Comparison of ENCODE assay signal across 9 cellular contexts in genomic region chr17:57459286-57459915, GRCh38.
A peak's percentile ranks its signal among the peaks of the same experiment; 100 is the strongest.
DNase-seq lines count a peak whose midpoint lies in the region; ATAC-seq and TF ChIP-seq lines count a peak whose summit lies in the region.
"Had no signal": no experiment of that assay in that cellular context is flagged by ENCODE, and none has a peak within 500 bp of the region (broad histone marks: within the 10 kb centered on the region; RNA-seq: fewer than 3 reads in every experiment).

No MANE protein-coding gene starts in this region.

- peaks cover 82% of the 10 kb centered on the region for H3K4me1 Mint-ChIP-seq in activated naive CD8-positive, alpha-beta T cell treated with anti-CD3 and anti-CD28 coated beads, Interleukin-2, amount 50 U/mL, for 24 hours
- H3K4me1 Mint-ChIP-seq in neural progenitor cell, result peaks cover 73% of the 10 kb centered on the region
- peaks cover 63 to 82% (median 79%) of the 10 kb centered on the region in 3 donors for H3K4me1 Mint-ChIP-seq in CD8-positive, alpha-beta memory T cell

- peaks cover 70% of the 10 kb centered on the region for H3K79me2 ChIP-seq in neural progenitor cell (ENCODE audit: low read depth)

- no peak overlapping the region for H3K4me3 Mint-ChIP-seq in activated naive CD8-positive, alpha-beta T cell treated with anti-CD3 and anti-CD28 coated beads, Interleukin-2, amount 50 U/mL, for 24 hours
- no peak overlapping the region for H3K4me3 Mint-ChIP-seq in neural progenitor cell
- peak overlapping the region in 2 of 7 donors; percentile 31 to 32 for H3K4me3 Mint-ChIP-seq in CD8-positive, alpha-beta memory T cell

- CTCF ChIA-PET in CD8-positive, alpha-beta memory T cell (lab: Charles Lee), result interaction anchor here (1.5 kb wide), 1 partner anchor 288 kb away, joined by 3 read pairs; no protein-coding TSS in a partner anchor

- 77% methylated on average over 11 to 12 of the region's 12 CpGs for WGBS in esophagus squamous epithelium, 2 donors

- POLR2A ChIA-PET in CD8-positive, alpha-beta memory T cell (lab: Charles Lee), result no interaction called here

- H3K4me2 ChIP-seq in neural progenitor cell, result no peak overlapping the region

- no peak overlapping the region for H3K9ac ChIP-seq in neural progenitor cell

- H3K4me3 ChIP-seq in neural progenitor cell, result no peak overlapping the region
- no peak overlapping the region for H3K4me3 ChIP-seq in esophagus squamous epithelium
- no peak overlapping the region for H3K4me3 ChIP-seq in CD8-positive, alpha-beta memory T cell (ENCODE audit: low read length)

- H3K27ac Mint-ChIP-seq in activated naive CD8-positive, alpha-beta T cell treated with anti-CD3 and anti-CD28 coated beads, Interleukin-2, amount 50 U/mL, for 24 hours, result peak overlapping the region; percentile 80
- H3K27ac Mint-ChIP-seq in neural progenitor cell, result peak overlapping the region; percentile 83
- H3K27ac Mint-ChIP-seq in CD8-positive, alpha-beta memory T cell, result peak overlapping the region in 4 of 8 donors; percentile 47 to 80 (median 77)

- TF ChIP-seq CTCF in neural progenitor cell (IDR thresholded peaks at IDR 0.05), result no peak
- TF ChIP-seq CTCF in esophagus squamous epithelium (IDR thresholded peaks at IDR 0.05), result no peak

- H3K4me1 ChIP-seq in neural progenitor cell (peaks cover 27% of the 10 kb centered on the region), esophagus squamous epithelium (peaks cover 0 to 7% (median 6%) of the 10 kb centered on the region in 3 donors)
- peaks cover 26% of the 10 kb centered on the region for H3K4me1 ChIP-seq in CD8-positive, alpha-beta memory T cell (ENCODE audit: insufficient read depth, low read length)

- H3K36me3 Mint-ChIP-seq in activated naive CD8-positive, alpha-beta T cell treated with anti-CD3 and anti-CD28 coated beads, Interleukin-2, amount 50 U/mL, for 24 hours (ENCODE audit: low read depth), result peaks cover 5% of the 10 kb centered on the region
- peaks cover 32% of the 10 kb centered on the region for H3K36me3 Mint-ChIP-seq in neural progenitor cell
- H3K36me3 Mint-ChIP-seq in CD8-positive, alpha-beta memory T cell, result peaks cover 0 to 4% (median 0%) of the 10 kb centered on the region in 3 donors

- no peak overlapping the region for H3K27ac ChIP-seq in neural progenitor cell
- H3K27ac ChIP-seq in esophagus squamous epithelium, result no peak overlapping the region
- no peak overlapping the region for H3K27ac ChIP-seq in CD8-positive, alpha-beta memory T cell (ENCODE audit: low read depth, low read length)

- no peaks in the 10 kb centered on the region for H3K36me3 ChIP-seq in neural progenitor cell
- H3K36me3 ChIP-seq in esophagus squamous epithelium, result peaks cover 0 to 10% (median 0%) of the 10 kb centered on the region in 3 donors
- no peaks in the 10 kb centered on the region for H3K36me3 ChIP-seq in CD8-positive, alpha-beta memory T cell (ENCODE audit: insufficient read depth, low read length)

- no peaks in the 10 kb centered on the region for H3K27me3 Mint-ChIP-seq in activated naive CD8-positive, alpha-beta T cell treated with anti-CD3 and anti-CD28 coated beads, Interleukin-2, amount 50 U/mL, for 24 hours
- H3K27me3 Mint-ChIP-seq in neural progenitor cell (ENCODE audit: insufficient read depth, low read depth), result peaks cover 11% of the 10 kb centered on the region
- no peaks in the 10 kb centered on the region for H3K27me3 Mint-ChIP-seq in CD8-positive, alpha-beta memory T cell

- peaks cover 2% of the 10 kb centered on the region for H3F3A ChIP-seq in neural progenitor cell (ENCODE audit: low read depth)

- H4K20me1 ChIP-seq in neural progenitor cell (ENCODE audit: low read depth), result peaks cover 39% of the 10 kb centered on the region

- H3K9me3 Mint-ChIP-seq in activated naive CD8-positive, alpha-beta T cell treated with anti-CD3 and anti-CD28 coated beads, Interleukin-2, amount 50 U/mL, for 24 hours, result no peaks in the 10 kb centered on the region
- no peaks in the 10 kb centered on the region for H3K9me3 Mint-ChIP-seq in neural progenitor cell
- H3K9me3 Mint-ChIP-seq in CD8-positive, alpha-beta memory T cell, result no peaks in the 10 kb centered on the region

- H3K9me3 ChIP-seq in neural progenitor cell (ENCODE audit: low read depth) (no peaks in the 10 kb centered on the region), esophagus squamous epithelium (no peaks in the 10 kb centered on the region)
- H3K9me3 ChIP-seq in CD8-positive, alpha-beta memory T cell (ENCODE audit: low read length), result no peaks in the 10 kb centered on the region

- no peak overlapping the region for H2AFZ ChIP-seq in neural progenitor cell (replicated peaks)

- peak; percentile 53 for ATAC-seq in activated naive CD8-positive, alpha-beta T cell treated with anti-CD3 and anti-CD28 coated beads, Interleukin-2, amount 50 U/mL, for 24 hours

- TF ChIP-seq POLR2A in esophagus squamous epithelium (IDR thresholded peaks at IDR 0.05), result no peak

- intact Hi-C loops in esophagus squamous epithelium (cut with DNase I), result no loop called here

- peak; percentile 63 for DNase-seq in SIG-M5 treated with dmso at 0.1 percent for 504 hours (lab: John Stamatoyannopoulos, UW; ENCODE audit: unreplicated experiment)
- no peak for DNase-seq in SIG-M5 (lab: John Stamatoyannopoulos, UW)
- peak; percentile 99 for DNase-seq in LHCN-M2 (ENCODE audit: low read depth)
- no peak for DNase-seq in activated naive CD8-positive, alpha-beta T cell treated with anti-CD3 and anti-CD28 coated beads, Interleukin-2, amount 50 U/mL, for 24 hours
- DNase-seq in neural progenitor cell (ENCODE audit: low spot score), result no peak
- no peak for DNase-seq in esophagus squamous epithelium (lab: John Stamatoyannopoulos, UW)
- DNase-seq in CD8-positive, alpha-beta memory T cell, result no peak
- DNase-seq in NCI-H2171 treated with DMSO at 0.1 percent for 48 hours (lab: John Stamatoyannopoulos, UW), result no peak
- DNase-seq: effector memory CD4-positive, alpha-beta T cell had no signal

- H3K27me3 ChIP-seq in neural progenitor cell (no peaks in the 10 kb centered on the region), esophagus squamous epithelium (no peaks in the 10 kb centered on the region)
- no peaks in the 10 kb centered on the region for H3K27me3 ChIP-seq in CD8-positive, alpha-beta memory T cell (ENCODE audit: insufficient read depth, low read length, poor library complexity, severe bottlenecking)

Comparison
In these comparisons a context has a peak if more than half of its experiments do, and no peak if none do; other contexts are left out.
1. DNase-seq: peak in SIG-M5 treated with dmso at 0.1 percent for 504 hours (single experiment) and LHCN-M2 (single experiment); none in SIG-M5 (single experiment), activated naive CD8-positive, alpha-beta T cell treated with anti-CD3 and anti-CD28 coated beads, Interleukin-2, amount 50 U/mL, for 24 hours (single experiment), neural progenitor cell (single experiment), esophagus squamous epithelium (single experiment), CD8-positive, alpha-beta memory T cell (0 of 5) and NCI-H2171 treated with DMSO at 0.1 percent for 48 hours (single experiment).